1 cellular context compared by ENCODE assay signal in the genomic region with DNA sequence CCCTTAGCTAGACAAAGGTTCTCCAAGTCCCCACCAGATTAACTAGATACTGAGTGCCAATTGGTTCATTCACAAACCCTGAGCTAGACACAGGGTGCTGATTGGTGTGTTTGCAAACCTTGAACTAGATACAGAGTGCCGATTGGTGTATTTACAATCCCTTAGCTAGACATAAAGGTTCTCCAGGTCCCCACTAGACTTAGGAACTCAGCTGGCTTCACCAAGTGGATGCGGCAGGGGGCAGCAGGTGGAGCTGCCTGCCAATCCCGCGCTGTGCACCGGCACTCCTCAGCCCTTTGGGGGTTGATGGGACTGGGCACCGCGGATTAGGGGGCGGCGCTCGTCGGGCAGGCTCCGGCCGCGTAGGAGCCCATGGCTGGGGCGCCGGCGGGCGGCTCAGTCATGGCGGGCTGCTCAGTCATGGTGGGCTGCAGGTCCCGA.
A peak's percentile ranks its signal among the peaks of the same experiment; 100 is the strongest.
TF ChIP-seq lines count a peak whose summit lies in the region.

No MANE protein-coding gene starts in this region.

TF ChIP-seq in HepG2, 621 proteins besides CTCF, POLR2A, EP300 and RAD21:
- TF ChIP-seq NFYC (CRISPR knock-in tag; IDR thresholded peaks at IDR 0.05), result peak; percentile 37; the same call in 1 of the 2 replicates
